Comparison of ENCODE assay signal across 2 cellular contexts in the genomic region with DNA sequence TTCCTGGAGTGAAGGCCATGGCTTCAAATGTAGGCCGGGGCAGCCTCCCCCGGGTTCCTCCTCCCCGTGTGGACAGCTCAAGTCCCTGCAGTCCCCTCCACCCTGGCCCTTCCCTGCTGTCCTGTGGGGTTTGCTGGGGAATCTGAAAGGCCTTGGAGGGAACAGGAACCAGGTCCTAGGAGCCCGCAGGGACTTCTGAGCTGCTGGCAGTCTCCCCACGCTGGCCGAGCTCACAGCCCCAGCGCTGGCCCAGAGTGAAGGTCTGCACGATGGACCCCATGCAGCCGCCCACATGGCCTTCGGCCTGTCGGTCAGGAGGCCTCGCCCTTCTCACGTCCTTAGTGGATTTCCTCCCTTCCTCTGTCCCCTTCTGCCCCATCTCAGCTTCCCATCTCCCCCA.
TF ChIP-seq lines count a peak whose summit lies in the region.

No MANE protein-coding gene starts in this region.

TF ChIP-seq in A549, 52 proteins besides CTCF, POLR2A, EP300 and RAD21:
- TF ChIP-seq, protein P1, sequence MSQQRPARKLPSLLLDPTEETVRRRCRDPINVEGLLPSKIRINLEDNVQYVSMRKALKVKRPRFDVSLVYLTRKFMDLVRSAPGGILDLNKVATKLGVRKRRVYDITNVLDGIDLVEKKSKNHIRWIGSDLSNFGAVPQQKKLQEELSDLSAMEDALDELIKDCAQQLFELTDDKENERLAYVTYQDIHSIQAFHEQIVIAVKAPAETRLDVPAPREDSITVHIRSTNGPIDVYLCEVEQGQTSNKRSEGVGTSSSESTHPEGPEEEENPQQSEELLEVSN (IDR thresholded peaks at IDR 0.05; ENCODE audit: borderline replicate concordance, low read depth), result 0 out of 2 replicates have a peak, but pooled peaks have one; percentile 8
- no peak for TF ChIP-seq ESRRA (IDR thresholded peaks at IDR 0.05; ENCODE audit: borderline replicate concordance, low read length)

TF ChIP-seq in IMR-90, 13 proteins besides CTCF, POLR2A, EP300 and RAD21:
- TF ChIP-seq BHLHE40 (IDR thresholded peaks at IDR 0.05; ENCODE audit: low read depth, low read length), result no peak
- no peak for TF ChIP-seq MAFK (IDR thresholded peaks at IDR 0.05; ENCODE audit: low read depth, low read length)
- no peak for TF ChIP-seq MAZ (IDR thresholded peaks at IDR 0.05; ENCODE audit: borderline replicate concordance, low read depth, low read length)
- TF ChIP-seq SMC3 (IDR thresholded peaks at IDR 0.05; ENCODE audit: low read depth, low read length), result no peak
- TF ChIP-seq, protein P2, sequence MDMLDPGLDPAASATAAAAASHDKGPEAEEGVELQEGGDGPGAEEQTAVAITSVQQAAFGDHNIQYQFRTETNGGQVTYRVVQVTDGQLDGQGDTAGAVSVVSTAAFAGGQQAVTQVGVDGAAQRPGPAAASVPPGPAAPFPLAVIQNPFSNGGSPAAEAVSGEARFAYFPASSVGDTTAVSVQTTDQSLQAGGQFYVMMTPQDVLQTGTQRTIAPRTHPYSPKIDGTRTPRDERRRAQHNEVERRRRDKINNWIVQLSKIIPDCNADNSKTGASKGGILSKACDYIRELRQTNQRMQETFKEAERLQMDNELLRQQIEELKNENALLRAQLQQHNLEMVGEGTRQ (IDR thresholded peaks at IDR 0.05; ENCODE audit: low read depth, low read length), result no peak
- no peak for TF ChIP-seq CEBPB (IDR thresholded peaks at IDR 0.05; ENCODE audit: low read depth, low read length)
- TF ChIP-seq MXI1 (IDR thresholded peaks at IDR 0.05; ENCODE audit: borderline replicate concordance, low read depth, low read length), result no peak
- no peak for TF ChIP-seq NFE2L2 (IDR thresholded peaks at IDR 0.05; ENCODE audit: low read depth, low read length)
- TF ChIP-seq, protein P3, sequence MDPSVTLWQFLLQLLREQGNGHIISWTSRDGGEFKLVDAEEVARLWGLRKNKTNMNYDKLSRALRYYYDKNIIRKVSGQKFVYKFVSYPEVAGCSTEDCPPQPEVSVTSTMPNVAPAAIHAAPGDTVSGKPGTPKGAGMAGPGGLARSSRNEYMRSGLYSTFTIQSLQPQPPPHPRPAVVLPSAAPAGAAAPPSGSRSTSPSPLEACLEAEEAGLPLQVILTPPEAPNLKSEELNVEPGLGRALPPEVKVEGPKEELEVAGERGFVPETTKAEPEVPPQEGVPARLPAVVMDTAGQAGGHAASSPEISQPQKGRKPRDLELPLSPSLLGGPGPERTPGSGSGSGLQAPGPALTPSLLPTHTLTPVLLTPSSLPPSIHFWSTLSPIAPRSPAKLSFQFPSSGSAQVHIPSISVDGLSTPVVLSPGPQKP (IDR thresholded peaks at IDR 0.05; ENCODE audit: borderline replicate concordance, low read depth, low read length), result no peak
- no peak for TF ChIP-seq RCOR1 (IDR thresholded peaks at IDR 0.05; ENCODE audit: insufficient replicate concordance, low read length)
- no peak for TF ChIP-seq RFX5 (IDR thresholded peaks at IDR 0.05; ENCODE audit: low read depth, low read length)
- no peak for TF ChIP-seq CHD1 (IDR thresholded peaks at IDR 0.05; ENCODE audit: low read depth, low read length)
- no peak for TF ChIP-seq FOS (IDR thresholded peaks at IDR 0.05; ENCODE audit: low read depth, low read length)
